1 cellular context compared by ENCODE assay signal in the genomic region with DNA sequence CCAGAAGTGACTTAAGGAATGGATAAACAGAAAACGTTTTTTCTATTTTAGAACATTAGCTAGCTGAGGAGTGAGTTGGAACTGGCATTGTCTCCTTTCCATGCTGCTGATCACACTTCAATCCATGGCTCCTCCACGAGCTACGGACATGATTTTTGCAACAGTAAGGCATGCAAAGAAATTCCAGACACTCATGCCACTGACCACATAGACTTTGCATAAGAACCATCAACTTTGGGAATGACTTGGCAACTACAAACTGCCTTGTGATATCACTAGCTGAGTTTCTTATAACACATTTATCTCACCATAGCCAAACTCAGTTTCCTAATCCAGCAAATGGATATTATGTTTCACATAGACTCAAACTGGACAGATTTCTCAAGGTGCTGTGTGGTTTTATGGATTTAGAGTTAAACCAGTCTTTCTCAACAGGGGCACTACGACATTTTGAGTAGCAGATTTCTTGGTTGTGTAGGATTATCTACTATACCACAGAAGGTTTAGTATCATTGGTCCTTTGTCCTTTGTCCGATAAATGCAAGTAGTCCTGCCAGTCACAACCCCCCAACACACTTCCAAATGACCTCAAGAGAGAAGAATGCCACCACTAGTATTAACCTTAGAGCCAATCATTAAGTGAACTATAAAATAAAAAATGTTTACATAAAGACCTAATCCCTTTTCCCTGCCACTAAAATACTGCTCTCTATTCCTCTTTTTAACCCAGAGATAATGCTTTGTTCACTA.
TF ChIP-seq lines count a peak whose summit lies in the region.

No MANE protein-coding gene starts in this region.

TF ChIP-seq in K562, 482 proteins besides CTCF, POLR2A, EP300 and RAD21 (continued from another document):
- TF ChIP-seq, protein P1, sequence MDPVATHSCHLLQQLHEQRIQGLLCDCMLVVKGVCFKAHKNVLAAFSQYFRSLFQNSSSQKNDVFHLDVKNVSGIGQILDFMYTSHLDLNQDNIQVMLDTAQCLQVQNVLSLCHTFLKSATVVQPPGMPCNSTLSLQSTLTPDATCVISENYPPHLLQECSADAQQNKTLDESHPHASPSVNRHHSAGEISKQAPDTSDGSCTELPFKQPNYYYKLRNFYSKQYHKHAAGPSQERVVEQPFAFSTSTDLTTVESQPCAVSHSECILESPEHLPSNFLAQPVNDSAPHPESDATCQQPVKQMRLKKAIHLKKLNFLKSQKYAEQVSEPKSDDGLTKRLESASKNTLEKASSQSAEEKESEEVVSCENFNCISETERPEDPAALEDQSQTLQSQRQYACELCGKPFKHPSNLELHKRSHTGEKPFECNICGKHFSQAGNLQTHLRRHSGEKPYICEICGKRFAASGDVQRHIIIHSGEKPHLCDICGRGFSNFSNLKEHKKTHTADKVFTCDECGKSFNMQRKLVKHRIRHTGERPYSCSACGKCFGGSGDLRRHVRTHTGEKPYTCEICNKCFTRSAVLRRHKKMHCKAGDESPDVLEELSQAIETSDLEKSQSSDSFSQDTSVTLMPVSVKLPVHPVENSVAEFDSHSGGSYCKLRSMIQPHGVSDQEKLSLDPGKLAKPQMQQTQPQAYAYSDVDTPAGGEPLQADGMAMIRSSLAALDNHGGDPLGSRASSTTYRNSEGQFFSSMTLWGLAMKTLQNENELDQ (CRISPR knock-in tag; IDR thresholded peaks at IDR 0.05; ENCODE audit: borderline replicate concordance): no peak
